Comparison of ENCODE assay signal across 26 cellular contexts in the genomic region with DNA sequence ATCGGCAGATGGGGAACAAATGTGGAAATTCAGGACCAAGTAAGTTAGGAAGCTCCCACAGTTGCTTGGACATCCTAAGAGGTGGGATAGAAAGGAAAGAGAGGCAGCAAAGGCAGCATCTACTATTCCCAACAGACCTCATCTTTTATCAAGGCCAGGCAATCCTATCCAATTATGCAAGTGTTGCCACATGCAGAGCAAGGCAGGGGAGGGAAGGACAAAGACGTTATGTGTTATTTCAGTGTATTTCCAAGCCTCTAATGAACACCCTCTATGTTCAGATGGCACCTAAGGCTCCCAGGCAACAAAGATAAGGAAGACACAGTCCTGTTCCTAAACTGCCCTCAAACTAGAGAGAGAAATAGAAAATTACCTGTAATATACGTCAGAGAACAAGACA. TPM values are rescaled to one million over a fixed set of nuclear protein-coding genes. Genes with fewer than 3 reads are reported as not detected.
"Had no signal": no experiment of that assay in that cellular context is flagged by ENCODE, and none has a peak within 500 bp of the region (broad histone marks: within the 10 kb centered on the region; RNA-seq: fewer than 3 reads in every experiment).

No MANE protein-coding gene starts in this region.

- H3K4me1 Mint-ChIP-seq: central memory CD8-positive, alpha-beta T cell had no signal

- H3K36me3 ChIP-seq: esophagus muscularis mucosa, gastroesophageal sphincter, heart right ventricle, prostate gland, right atrium auricular region, transverse colon, uterus had no signal

- H3K9me3 ChIP-seq: esophagus muscularis mucosa, gastroesophageal sphincter, heart right ventricle, prostate gland, right atrium auricular region, transverse colon, uterus had no signal

- DNase-seq: activated CD4-positive, alpha-beta T cell treated with anti-CD3 and anti-CD28 coated beads, Interleukin-2, amount 10 ng/mL, durations not matched to agents 24 days and 14 days; activated CD4-positive, CD25-positive, alpha-beta regulatory T cell; activated CD8-positive, alpha-beta T cell treated with anti-CD3 and anti-CD28 coated beads, Interleukin-2, amount 10 ng/mL, durations not matched to agents 7 days and 5 days; activated naive CD4-positive, alpha-beta T cell treated with anti-CD3 and anti-CD28 coated beads for 36 hours; activated naive CD8-positive, alpha-beta T cell treated with anti-CD3 and anti-CD28 coated beads, Interleukin-2, amount 50 U/mL, for 24 hours; activated T-cell treated with anti-CD3 and anti-CD28 coated beads, Interleukin-2, amount 50 U/mL, for 24 hours; aorta; cortex of kidney; effector CD4-positive, alpha-beta T cell; heart right ventricle; immature natural killer cell; kidney glomerular epithelial cell; left ventricle myocardium superior; stimulated activated CD4-positive, alpha-beta T cell treated with anti-CD3 and anti-CD28 coated beads, Interleukin-2, amount 100 ng/mL, for 24 hours; transverse colon; uterus had no signal

- H3K27ac Mint-ChIP-seq: activated CD4-positive, alpha-beta T cell treated with anti-CD3 and anti-CD28 coated beads, Interleukin-2, amount 10 ng/mL, durations not matched to agents 24 days and 14 days; activated CD8-positive, alpha-beta T cell treated with anti-CD3 and anti-CD28 coated beads, Interleukin-2, amount 10 ng/mL, durations not matched to agents 7 days and 5 days; activated naive CD4-positive, alpha-beta T cell treated with anti-CD3 and anti-CD28 coated beads for 36 hours; activated naive CD8-positive, alpha-beta T cell treated with anti-CD3 and anti-CD28 coated beads, Interleukin-2, amount 50 U/mL, for 24 hours; activated T-cell treated with anti-CD3 and anti-CD28 coated beads, Interleukin-2, amount 50 U/mL, for 24 hours; activated T-helper 2 cell treated with anti-CD3 and anti-CD28 coated beads, Interferon-gamma antibody, Interleukin-2, Interleukin-4, amounts not matched to agents 10 μg/mL and 5 μg/mL and 100 μg/mL, durations not matched to agents 14 hours and 24 hours and 36 hours; immature natural killer cell; stimulated activated naive CD8-positive, alpha-beta T cell treated with anti-CD3 and anti-CD28 coated beads, Interleukin-15, Interleukin-2, amounts not matched to agents 100 ng/mL and 50 ng/mL, for 24 hours had no signal

- ATAC-seq: activated CD8-positive, alpha-beta T cell treated with anti-CD3 and anti-CD28 coated beads, Interleukin-2, amount 10 ng/mL, durations not matched to agents 7 days and 5 days; activated naive CD8-positive, alpha-beta T cell treated with anti-CD3 and anti-CD28 coated beads, Interleukin-2, amount 50 U/mL, for 24 hours; gastroesophageal sphincter; heart right ventricle; left ventricle myocardium superior had no signal

- H3K9me3 Mint-ChIP-seq: activated CD4-positive, alpha-beta T cell treated with anti-CD3 and anti-CD28 coated beads, Interleukin-2, amount 10 ng/mL, durations not matched to agents 24 days and 14 days; activated naive CD4-positive, alpha-beta T cell treated with anti-CD3 and anti-CD28 coated beads for 36 hours; activated naive CD8-positive, alpha-beta T cell treated with anti-CD3 and anti-CD28 coated beads, Interleukin-2, amount 50 U/mL, for 24 hours; activated T-cell treated with anti-CD3 and anti-CD28 coated beads, Interleukin-2, amount 50 U/mL, for 24 hours; activated T-helper 2 cell treated with anti-CD3 and anti-CD28 coated beads, Interferon-gamma antibody, Interleukin-2, Interleukin-4, amounts not matched to agents 10 μg/mL and 5 μg/mL and 100 μg/mL, durations not matched to agents 14 hours and 24 hours and 36 hours; central memory CD8-positive, alpha-beta T cell; immature natural killer cell; neural crest cell; stimulated activated naive CD8-positive, alpha-beta T cell treated with anti-CD3 and anti-CD28 coated beads, Interleukin-15, Interleukin-2, amounts not matched to agents 100 ng/mL and 50 ng/mL, for 24 hours had no signal

- H3K4me1 ChIP-seq: uterus had no signal

- H3K4me3 ChIP-seq: esophagus muscularis mucosa, gastroesophageal sphincter, heart right ventricle, prostate gland, right atrium auricular region, transverse colon, uterus had no signal

- H3K4me3 Mint-ChIP-seq: activated CD4-positive, alpha-beta T cell treated with anti-CD3 and anti-CD28 coated beads, Interleukin-2, amount 10 ng/mL, durations not matched to agents 24 days and 14 days; activated CD8-positive, alpha-beta T cell treated with anti-CD3 and anti-CD28 coated beads, Interleukin-2, amount 10 ng/mL, durations not matched to agents 7 days and 5 days; activated naive CD4-positive, alpha-beta T cell treated with anti-CD3 and anti-CD28 coated beads for 36 hours; activated naive CD8-positive, alpha-beta T cell treated with anti-CD3 and anti-CD28 coated beads, Interleukin-2, amount 50 U/mL, for 24 hours; activated T-cell treated with anti-CD3 and anti-CD28 coated beads, Interleukin-2, amount 50 U/mL, for 24 hours; central memory CD8-positive, alpha-beta T cell; immature natural killer cell; neural crest cell; stimulated activated naive CD8-positive, alpha-beta T cell treated with anti-CD3 and anti-CD28 coated beads, Interleukin-15, Interleukin-2, amounts not matched to agents 100 ng/mL and 50 ng/mL, for 24 hours had no signal

- H3K27me3 Mint-ChIP-seq: activated naive CD8-positive, alpha-beta T cell treated with anti-CD3 and anti-CD28 coated beads, Interleukin-2, amount 50 U/mL, for 24 hours; activated T-cell treated with anti-CD3 and anti-CD28 coated beads, Interleukin-2, amount 50 U/mL, for 24 hours; central memory CD8-positive, alpha-beta T cell; stimulated activated naive CD8-positive, alpha-beta T cell treated with anti-CD3 and anti-CD28 coated beads, Interleukin-15, Interleukin-2, amounts not matched to agents 100 ng/mL and 50 ng/mL, for 24 hours had no signal

- H3K36me3 Mint-ChIP-seq: immature natural killer cell had no signal

- H3K27ac ChIP-seq: esophagus muscularis mucosa, gastroesophageal sphincter, prostate gland, right atrium auricular region, uterus had no signal

- H3K27me3 ChIP-seq: esophagus muscularis mucosa, gastroesophageal sphincter, heart right ventricle, right atrium auricular region, transverse colon, uterus had no signal

RNA-seq across cellular contexts. Expression of gene TIGD3, which starts 9.2 kb away (rescaled TPM):
- total RNA-seq: skeletal muscle tissue had no signal

RNA-seq across cellular contexts. Expression of gene CDC42EP2, which starts 49.1 kb away (rescaled TPM):
- total RNA-seq: mononuclear cell had no signal
- polyA plus RNA-seq: immature natural killer cell had no signal
